29 cellular contexts compared by ENCODE assay signal in the genomic region with DNA sequence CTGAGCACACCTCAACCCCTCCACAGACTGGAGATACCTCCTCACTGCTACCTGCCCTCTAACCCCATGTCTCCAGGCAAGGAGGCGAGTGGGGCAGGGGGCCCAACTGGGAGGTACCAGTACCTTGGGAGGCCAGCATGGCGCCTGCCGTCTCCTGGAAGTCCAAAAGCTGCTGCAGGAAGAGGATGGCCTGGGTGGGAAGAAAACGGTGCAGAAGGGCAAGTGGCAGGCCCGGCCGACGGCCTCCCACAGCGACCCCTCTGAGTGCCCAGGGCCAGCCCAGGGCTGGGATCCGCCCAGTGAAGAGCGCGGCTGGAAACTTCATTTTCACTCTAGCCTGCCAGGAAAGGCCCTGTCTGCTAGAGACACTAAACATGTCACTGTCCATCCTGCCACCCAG. TPM values are rescaled to one million over a fixed set of nuclear protein-coding genes. Genes with fewer than 3 reads are reported as not detected.
"Had no signal": no experiment of that assay in that cellular context is flagged by ENCODE, and none has a peak within 500 bp of the region (broad histone marks: within the 10 kb centered on the region; RNA-seq: fewer than 3 reads in every experiment).

No MANE protein-coding gene starts in this region.

- H3K27me3 Mint-ChIP-seq: dendritic cell treated with granulocyte-macrophage colony-stimulating factor and Interleukin-4, amounts not matched to agents 40 ng/mL and 50 ng/mL, for 4 days; type B pancreatic cell had no signal

- H3K4me3 ChIP-seq: colonic mucosa, gastrocnemius medialis, lower lobe of right lung, psoas muscle, stomach, testis, tibial artery had no signal

- H3K27ac Mint-ChIP-seq: dendritic cell treated with granulocyte-macrophage colony-stimulating factor and Interleukin-4, amounts not matched to agents 40 ng/mL and 50 ng/mL, for 4 days; endodermal cell; natural killer cell; type B pancreatic cell had no signal

- H3K4me1 ChIP-seq: colonic mucosa, gastrocnemius medialis, lower lobe of right lung, psoas muscle, stomach, testis, tibial artery had no signal

- H3K4me3 Mint-ChIP-seq: dendritic cell treated with granulocyte-macrophage colony-stimulating factor and Interleukin-4, amounts not matched to agents 40 ng/mL and 50 ng/mL, for 4 days; endodermal cell; natural killer cell; type B pancreatic cell had no signal

- H3K27me3 ChIP-seq: colonic mucosa, gastrocnemius medialis, stomach, testis, tibial artery had no signal

- H3K9me3 Mint-ChIP-seq: dendritic cell treated with granulocyte-macrophage colony-stimulating factor and Interleukin-4, amounts not matched to agents 40 ng/mL and 50 ng/mL, for 4 days; endodermal cell; natural killer cell; type B pancreatic cell had no signal

- H3K36me3 Mint-ChIP-seq: natural killer cell had no signal

- DNase-seq: colonic mucosa; effector CD8-positive, alpha-beta T cell; foreskin fibroblast; gastrocnemius medialis; left ventricle myocardium superior; natural killer cell; psoas muscle; right cardiac atrium; small intestine; stimulated activated CD4-positive, alpha-beta T cell treated with anti-CD3 and anti-CD28 coated beads, Interleukin-15, amount 100 ng/mL, for 24 hours; stimulated activated CD4-positive, alpha-beta T cell treated with anti-CD3 and anti-CD28 coated beads, Interleukin-2, amount 100 ng/mL, for 48 hours; stimulated activated naive CD4-positive, alpha-beta T cell treated with Interleukin-2 at 50 U/mL for 16 hours; stomach; testis; tibial artery had no signal

- H3K27ac ChIP-seq: colonic mucosa, epithelial cell of prostate, gastrocnemius medialis, lower lobe of right lung, psoas muscle, stomach, testis, tibial artery had no signal

- H3K4me1 Mint-ChIP-seq: endodermal cell, natural killer cell had no signal

- H3K9me3 ChIP-seq: colonic mucosa, gastrocnemius medialis, lower lobe of right lung, psoas muscle, stomach, testis, tibial artery had no signal

- FAIRE-seq: keratinocyte, small intestine had no signal

- ATAC-seq: esophagus mucosa, gastrocnemius medialis, left ventricle myocardium superior, lower lobe of right lung, natural killer cell, psoas muscle, right cardiac atrium had no signal

RNA-seq across cellular contexts. Expression of a gene that starts 8.5 kb away (rescaled TPM):
- total RNA-seq: cerebellum, colonic mucosa, esophagus mucosa, gastrocnemius medialis, glomerular endothelial cell, left ventricle myocardium superior, lower lobe of right lung, osteocyte, renal cortical epithelial cell, right cardiac atrium, stomach, subcutaneous adipose tissue, urinary bladder had no signal
- polyA plus RNA-seq: keratinocyte, neural cell had no signal

RNA-seq across cellular contexts. Expression of a gene that starts 12.9 kb away (rescaled TPM):
- total RNA-seq: cerebellum, endodermal cell, glomerular endothelial cell, left ventricle myocardium superior, lower lobe of right lung, osteocyte, right cardiac atrium, stomach, subcutaneous adipose tissue, urinary bladder had no signal
- polyA plus RNA-seq: keratinocyte, neural cell, right cardiac atrium had no signal

RNA-seq across cellular contexts. Expression of a gene that starts 53.5 kb away (rescaled TPM):
- total RNA-seq: esophagus mucosa, left ventricle myocardium superior, right cardiac atrium, subcutaneous adipose tissue had no signal
- polyA plus RNA-seq: right cardiac atrium had no signal
